1 cellular context compared by ENCODE assay signal in the genomic region with DNA sequence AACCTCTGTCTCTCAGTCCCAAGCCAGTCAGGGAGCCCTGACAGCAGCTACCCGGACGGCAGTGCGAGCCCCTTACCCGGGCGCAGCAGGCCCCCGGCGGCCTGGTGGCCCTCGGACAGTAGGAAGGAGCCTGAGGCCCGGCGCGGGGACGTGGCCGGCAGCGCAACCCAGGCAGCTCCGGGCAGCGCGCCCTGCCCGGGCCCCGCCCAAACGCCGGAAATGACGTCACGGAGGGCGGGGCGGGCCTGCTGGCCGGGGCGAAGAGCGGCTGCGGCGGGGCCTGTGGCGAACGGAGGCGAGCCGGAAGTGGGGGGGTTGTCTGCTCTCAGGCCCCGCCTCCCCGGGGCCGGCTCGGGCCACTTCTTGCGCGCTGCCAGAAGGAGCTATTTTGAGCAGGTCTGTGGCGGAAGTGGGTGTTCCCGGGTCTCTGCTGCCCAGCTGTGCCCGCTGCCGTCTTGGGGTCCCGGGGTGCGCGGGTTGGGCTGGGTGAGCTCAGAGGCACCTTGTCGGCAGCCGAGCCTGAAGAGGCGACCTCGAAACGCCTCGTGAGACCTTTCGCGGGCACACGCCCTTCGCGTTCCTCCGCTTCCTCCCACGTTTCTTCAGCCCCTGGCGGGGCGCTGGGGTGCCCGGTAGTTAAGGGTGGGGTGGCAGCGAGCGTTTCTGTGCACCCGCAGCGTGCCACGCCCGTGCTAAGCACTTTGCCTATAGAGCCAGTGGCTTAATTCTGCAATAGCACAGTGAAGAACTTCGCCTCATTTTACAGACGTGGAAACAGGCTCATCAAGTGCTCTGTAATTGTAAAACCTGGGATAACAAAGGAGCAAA.
A peak's percentile ranks its signal among the peaks of the same experiment; 100 is the strongest.
TF ChIP-seq lines count a peak whose summit lies in the region.

Gene C11orf24, minus strand, starts transcription at position 193 of the 828 bp plus-strand sequence. CDS start 8,206 bp downstream, outside the sequence.

TF ChIP-seq in HepG2, 621 proteins besides CTCF, POLR2A, EP300 and RAD21 (continued from another document and continues in another):
- TF ChIP-seq, protein P1, sequence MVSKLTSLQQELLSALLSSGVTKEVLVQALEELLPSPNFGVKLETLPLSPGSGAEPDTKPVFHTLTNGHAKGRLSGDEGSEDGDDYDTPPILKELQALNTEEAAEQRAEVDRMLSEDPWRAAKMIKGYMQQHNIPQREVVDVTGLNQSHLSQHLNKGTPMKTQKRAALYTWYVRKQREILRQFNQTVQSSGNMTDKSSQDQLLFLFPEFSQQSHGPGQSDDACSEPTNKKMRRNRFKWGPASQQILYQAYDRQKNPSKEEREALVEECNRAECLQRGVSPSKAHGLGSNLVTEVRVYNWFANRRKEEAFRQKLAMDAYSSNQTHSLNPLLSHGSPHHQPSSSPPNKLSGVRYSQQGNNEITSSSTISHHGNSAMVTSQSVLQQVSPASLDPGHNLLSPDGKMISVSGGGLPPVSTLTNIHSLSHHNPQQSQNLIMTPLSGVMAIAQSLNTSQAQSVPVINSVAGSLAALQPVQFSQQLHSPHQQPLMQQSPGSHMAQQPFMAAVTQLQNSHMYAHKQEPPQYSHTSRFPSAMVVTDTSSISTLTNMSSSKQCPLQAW (CRISPR knock-in tag; IDR thresholded peaks at IDR 0.05), result peak; percentile 73
- TF ChIP-seq ZNF460 (CRISPR knock-in tag; IDR thresholded peaks at IDR 0.05; ENCODE audit: borderline replicate concordance), result no peak
- no peak for TF ChIP-seq ZNF513 (CRISPR knock-in tag; conservative IDR thresholded peaks at IDR 0.05)
- TF ChIP-seq TCF7L2 (IDR thresholded peaks at IDR 0.05; ENCODE audit: low read depth, low read length), result no peak
- no peak for TF ChIP-seq STAG1 (CRISPR knock-in tag; IDR thresholded peaks at IDR 0.05)
- 0 out of 2 replicates have a peak, but pooled peaks have one; percentile 31 for TF ChIP-seq NR1H2 (CRISPR knock-in tag; IDR thresholded peaks at IDR 0.05; ENCODE audit: borderline replicate concordance, low read depth)
- no peak for TF ChIP-seq ZNF570 (CRISPR knock-in tag; IDR thresholded peaks at IDR 0.05; ENCODE audit: borderline replicate concordance)
- no peak for TF ChIP-seq BHLHE40 (IDR thresholded peaks at IDR 0.05; ENCODE audit: low read length)
- TF ChIP-seq, protein P2, sequence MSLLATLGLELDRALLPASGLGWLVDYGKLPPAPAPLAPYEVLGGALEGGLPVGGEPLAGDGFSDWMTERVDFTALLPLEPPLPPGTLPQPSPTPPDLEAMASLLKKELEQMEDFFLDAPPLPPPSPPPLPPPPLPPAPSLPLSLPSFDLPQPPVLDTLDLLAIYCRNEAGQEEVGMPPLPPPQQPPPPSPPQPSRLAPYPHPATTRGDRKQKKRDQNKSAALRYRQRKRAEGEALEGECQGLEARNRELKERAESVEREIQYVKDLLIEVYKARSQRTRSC (CRISPR knock-in tag; IDR thresholded peaks at IDR 0.05; ENCODE audit: low read depth), result no peak
- no peak for TF ChIP-seq ZNF7 (CRISPR knock-in tag; IDR thresholded peaks at IDR 0.05)
- TF ChIP-seq, protein P3, sequence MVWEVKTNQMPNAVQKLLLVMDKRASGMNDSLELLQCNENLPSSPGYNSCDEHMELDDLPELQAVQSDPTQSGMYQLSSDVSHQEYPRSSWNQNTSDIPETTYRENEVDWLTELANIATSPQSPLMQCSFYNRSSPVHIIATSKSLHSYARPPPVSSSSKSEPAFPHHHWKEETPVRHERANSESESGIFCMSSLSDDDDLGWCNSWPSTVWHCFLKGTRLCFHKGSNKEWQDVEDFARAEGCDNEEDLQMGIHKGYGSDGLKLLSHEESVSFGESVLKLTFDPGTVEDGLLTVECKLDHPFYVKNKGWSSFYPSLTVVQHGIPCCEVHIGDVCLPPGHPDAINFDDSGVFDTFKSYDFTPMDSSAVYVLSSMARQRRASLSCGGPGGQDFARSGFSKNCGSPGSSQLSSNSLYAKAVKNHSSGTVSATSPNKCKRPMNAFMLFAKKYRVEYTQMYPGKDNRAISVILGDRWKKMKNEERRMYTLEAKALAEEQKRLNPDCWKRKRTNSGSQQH (CRISPR knock-in tag; IDR thresholded peaks at IDR 0.05; ENCODE audit: low read depth), result 0 out of 2 replicates have a peak, but pooled peaks have one; percentile 49
- no peak for TF ChIP-seq ZUFSP (CRISPR knock-in tag; IDR thresholded peaks at IDR 0.05; ENCODE audit: borderline replicate concordance)
- TF ChIP-seq ATAD3A (CRISPR knock-in tag; IDR thresholded peaks at IDR 0.05), result no peak
- TF ChIP-seq THAP9 (CRISPR knock-in tag; IDR thresholded peaks at IDR 0.05; ENCODE audit: borderline replicate concordance), result no peak
- TF ChIP-seq ESRRA (CRISPR knock-in tag; IDR thresholded peaks at IDR 0.05; ENCODE audit: low read depth), result no peak
- peak; percentile 85 for TF ChIP-seq ZFY (CRISPR knock-in tag; IDR thresholded peaks at IDR 0.05)
- TF ChIP-seq CREB1 (IDR thresholded peaks at IDR 0.05), result peak; percentile 99
- TF ChIP-seq CREB1 (CRISPR knock-in tag; IDR thresholded peaks at IDR 0.05), result peak; percentile 70
- TF ChIP-seq ZFP36 (IDR thresholded peaks at IDR 0.05; ENCODE audit: borderline replicate concordance, low read depth, low read length, partially characterized antibody), result no peak
- TF ChIP-seq DNMT3B (CRISPR knock-in tag; conservative IDR thresholded peaks at IDR 0.05), result no peak
- TF ChIP-seq, protein P4, sequence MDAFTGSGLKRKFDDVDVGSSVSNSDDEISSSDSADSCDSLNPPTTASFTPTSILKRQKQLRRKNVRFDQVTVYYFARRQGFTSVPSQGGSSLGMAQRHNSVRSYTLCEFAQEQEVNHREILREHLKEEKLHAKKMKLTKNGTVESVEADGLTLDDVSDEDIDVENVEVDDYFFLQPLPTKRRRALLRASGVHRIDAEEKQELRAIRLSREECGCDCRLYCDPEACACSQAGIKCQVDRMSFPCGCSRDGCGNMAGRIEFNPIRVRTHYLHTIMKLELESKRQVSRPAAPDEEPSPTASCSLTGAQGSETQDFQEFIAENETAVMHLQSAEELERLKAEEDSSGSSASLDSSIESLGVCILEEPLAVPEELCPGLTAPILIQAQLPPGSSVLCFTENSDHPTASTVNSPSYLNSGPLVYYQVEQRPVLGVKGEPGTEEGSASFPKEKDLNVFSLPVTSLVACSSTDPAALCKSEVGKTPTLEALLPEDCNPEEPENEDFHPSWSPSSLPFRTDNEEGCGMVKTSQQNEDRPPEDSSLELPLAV (CRISPR knock-in tag; conservative IDR thresholded peaks at IDR 0.05; ENCODE audit: low read depth), result no peak
- TF ChIP-seq, protein P5, sequence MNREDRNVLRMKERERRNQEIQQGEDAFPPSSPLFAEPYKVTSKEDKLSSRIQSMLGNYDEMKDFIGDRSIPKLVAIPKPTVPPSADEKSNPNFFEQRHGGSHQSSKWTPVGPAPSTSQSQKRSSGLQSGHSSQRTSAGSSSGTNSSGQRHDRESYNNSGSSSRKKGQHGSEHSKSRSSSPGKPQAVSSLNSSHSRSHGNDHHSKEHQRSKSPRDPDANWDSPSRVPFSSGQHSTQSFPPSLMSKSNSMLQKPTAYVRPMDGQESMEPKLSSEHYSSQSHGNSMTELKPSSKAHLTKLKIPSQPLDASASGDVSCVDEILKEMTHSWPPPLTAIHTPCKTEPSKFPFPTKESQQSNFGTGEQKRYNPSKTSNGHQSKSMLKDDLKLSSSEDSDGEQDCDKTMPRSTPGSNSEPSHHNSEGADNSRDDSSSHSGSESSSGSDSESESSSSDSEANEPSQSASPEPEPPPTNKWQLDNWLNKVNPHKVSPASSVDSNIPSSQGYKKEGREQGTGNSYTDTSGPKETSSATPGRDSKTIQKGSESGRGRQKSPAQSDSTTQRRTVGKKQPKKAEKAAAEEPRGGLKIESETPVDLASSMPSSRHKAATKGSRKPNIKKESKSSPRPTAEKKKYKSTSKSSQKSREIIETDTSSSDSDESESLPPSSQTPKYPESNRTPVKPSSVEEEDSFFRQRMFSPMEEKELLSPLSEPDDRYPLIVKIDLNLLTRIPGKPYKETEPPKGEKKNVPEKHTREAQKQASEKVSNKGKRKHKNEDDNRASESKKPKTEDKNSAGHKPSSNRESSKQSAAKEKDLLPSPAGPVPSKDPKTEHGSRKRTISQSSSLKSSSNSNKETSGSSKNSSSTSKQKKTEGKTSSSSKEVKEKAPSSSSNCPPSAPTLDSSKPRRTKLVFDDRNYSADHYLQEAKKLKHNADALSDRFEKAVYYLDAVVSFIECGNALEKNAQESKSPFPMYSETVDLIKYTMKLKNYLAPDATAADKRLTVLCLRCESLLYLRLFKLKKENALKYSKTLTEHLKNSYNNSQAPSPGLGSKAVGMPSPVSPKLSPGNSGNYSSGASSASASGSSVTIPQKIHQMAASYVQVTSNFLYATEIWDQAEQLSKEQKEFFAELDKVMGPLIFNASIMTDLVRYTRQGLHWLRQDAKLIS (CRISPR knock-in tag; IDR thresholded peaks at IDR 0.05), result peak; percentile 73; the same call in 1 of the 2 replicates
- TF ChIP-seq KLF11 (CRISPR knock-in tag; IDR thresholded peaks at IDR 0.05), result no peak
- no peak for TF ChIP-seq NCOA2 (CRISPR knock-in tag; IDR thresholded peaks at IDR 0.05)
- peak; percentile 88 for TF ChIP-seq ZNF501 (CRISPR knock-in tag; IDR thresholded peaks at IDR 0.05)
- TF ChIP-seq TAF1 (CRISPR knock-in tag; IDR thresholded peaks at IDR 0.05), result peak; percentile 95
- TF ChIP-seq RXRA (CRISPR knock-in tag; IDR thresholded peaks at IDR 0.05), result peak; percentile 66; the same call in 1 of the 2 replicates
- no peak for TF ChIP-seq HNRNPH1 (optimal IDR thresholded peaks at IDR 0.05; ENCODE audit: low read depth, low read length)
- TF ChIP-seq ZFP36L1 (CRISPR knock-in tag; IDR thresholded peaks at IDR 0.05), result peak; percentile 74; the same call in 1 of the 2 replicates
- TF ChIP-seq ZNF577 (CRISPR knock-in tag; IDR thresholded peaks at IDR 0.05; ENCODE audit: borderline replicate concordance, low read depth), result no peak
- no peak for TF ChIP-seq ZBTB3 (CRISPR knock-in tag; IDR thresholded peaks at IDR 0.05; ENCODE audit: borderline replicate concordance, low read depth)
- peak; percentile 44; the same call in 1 of the 2 replicates for TF ChIP-seq ZKSCAN8 (CRISPR knock-in tag; IDR thresholded peaks at IDR 0.05; ENCODE audit: borderline replicate concordance)
- TF ChIP-seq XBP1 (CRISPR knock-in tag; IDR thresholded peaks at IDR 0.05), result no peak
- TF ChIP-seq, protein P6, sequence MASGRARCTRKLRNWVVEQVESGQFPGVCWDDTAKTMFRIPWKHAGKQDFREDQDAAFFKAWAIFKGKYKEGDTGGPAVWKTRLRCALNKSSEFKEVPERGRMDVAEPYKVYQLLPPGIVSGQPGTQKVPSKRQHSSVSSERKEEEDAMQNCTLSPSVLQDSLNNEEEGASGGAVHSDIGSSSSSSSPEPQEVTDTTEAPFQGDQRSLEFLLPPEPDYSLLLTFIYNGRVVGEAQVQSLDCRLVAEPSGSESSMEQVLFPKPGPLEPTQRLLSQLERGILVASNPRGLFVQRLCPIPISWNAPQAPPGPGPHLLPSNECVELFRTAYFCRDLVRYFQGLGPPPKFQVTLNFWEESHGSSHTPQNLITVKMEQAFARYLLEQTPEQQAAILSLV (CRISPR knock-in tag; IDR thresholded peaks at IDR 0.05; ENCODE audit: borderline replicate concordance), result peak; percentile 50
- no peak for TF ChIP-seq ZNF564 (CRISPR knock-in tag; IDR thresholded peaks at IDR 0.05)
- peak; percentile 93 for TF ChIP-seq HOXA5 (CRISPR knock-in tag; IDR thresholded peaks at IDR 0.05)
- TF ChIP-seq FIP1L1 (IDR thresholded peaks at IDR 0.05; ENCODE audit: borderline replicate concordance, insufficient read depth, low read depth, low read length), result no peak; the same call in 1 of the 2 replicates
- TF ChIP-seq SP1 (IDR thresholded peaks at IDR 0.05), result no peak
- peak; percentile 65 for TF ChIP-seq SP1 (CRISPR knock-in tag; IDR thresholded peaks at IDR 0.05)
